In the genomic region with DNA sequence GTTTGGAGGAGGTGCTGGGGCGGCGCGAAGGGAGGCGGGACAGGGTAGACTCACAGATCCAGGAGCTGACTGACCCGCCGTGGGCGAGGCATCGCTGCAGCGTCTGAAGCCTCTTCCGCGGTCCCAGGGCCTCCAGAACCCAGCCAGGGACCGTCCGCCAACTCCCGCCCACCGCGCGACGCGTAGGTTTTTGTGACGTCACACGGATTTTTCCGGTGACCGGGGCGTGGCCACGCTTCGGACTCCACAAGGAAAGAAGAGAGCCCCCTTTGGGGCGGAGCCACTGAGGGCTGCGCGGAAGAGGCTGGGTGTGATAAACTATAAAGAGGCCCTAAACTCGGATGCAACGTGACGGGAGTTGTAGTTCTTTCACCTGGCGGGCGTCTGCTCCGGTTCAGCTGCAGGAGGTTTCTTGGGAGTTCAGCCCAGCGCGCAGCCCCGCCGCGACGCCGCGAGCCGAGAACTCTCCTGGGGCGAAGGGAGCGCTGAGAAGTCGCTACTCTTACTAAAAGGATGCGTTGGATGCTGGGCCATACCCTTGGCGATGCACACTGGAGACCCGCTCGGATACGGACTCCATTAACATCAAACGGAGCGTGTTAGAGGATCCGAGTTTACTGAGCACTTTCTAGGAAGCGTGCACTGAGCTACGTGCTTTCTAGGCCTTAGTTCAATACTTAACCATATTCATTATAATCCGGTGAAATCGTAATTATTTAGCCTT, we compare ENCODE assay signal across 8 cellular contexts. TPM values are rescaled to one million over a fixed set of nuclear protein-coding genes. Genes with fewer than 3 reads are reported as not detected.
DNase-seq lines count a peak whose midpoint lies in the region; ATAC-seq and TF ChIP-seq lines count a peak whose summit lies in the region.

AMN1 (minus strand) TSS at position 105 of the 724 bp plus-strand sequence; CDS start at position 92, 13 bp downstream.

- POLR2A ChIA-PET in Panc1 (lab: Charles Lee), result interaction anchor here (0.9 kb wide), 1 partner anchor 14 kb away, joined by 3 read pairs; no protein-coding TSS in a partner anchor

- DNase-seq in DMS53 treated with DMSO at 0.1 percent for 48 hours (lab: John Stamatoyannopoulos, UW; ENCODE audit: unreplicated experiment) (peak; percentile 100), KG1 (lab: John Stamatoyannopoulos, UW) (peak; percentile 93), Panc1 (ENCODE audit: low read depth, low spot score) (peak; percentile 100), activated T-helper 1 cell treated with Interleukin-2 at 50 U/mL for 16 hours (ENCODE audit: low read depth) (peak; percentile 98), esophagus squamous epithelium (lab: John Stamatoyannopoulos, UW) (peak; percentile 96)
- peak; percentile 99 for DNase-seq in stimulated activated CD8-positive, alpha-beta memory T cell treated with anti-CD3 and anti-CD28 coated beads, Interleukin-7, amount 100 ng/mL, for 24 hours (ENCODE audit: low read depth)

- intact Hi-C loops in Panc1 (cut with micrococcal nuclease; ENCODE audit: unreplicated experiment) (no loop called here), esophagus squamous epithelium (cut with DNase I) (no loop called here)

- BruUV-seq in Panc1 (replicated peaks; lab: Mats Ljungman, UMichigan), result no TSS peak

- TF ChIP-seq CTCF in Panc1 (IDR thresholded peaks at IDR 0.05) (no peak), esophagus squamous epithelium (IDR thresholded peaks at IDR 0.05) (peak in 4 of 6 experiments; percentile 22 to 36 (median 28))

- H3K27ac ChIP-seq in Panc1 (ENCODE audit: low read length) (peak within 1 kb of the TSS; percentile 98), esophagus squamous epithelium (peak within 1 kb of the TSS; percentile 95 to 98 (median 97)), muscle layer of duodenum (ENCODE audit: low read length) (peak within 1 kb of the TSS; percentile 99)

- CTCF ChIA-PET in Panc1 (lab: Charles Lee), result interaction anchor here (0.5 to 0.9 kb wide), 2 partner anchors 21 to 583 kb away, joined by 3 to 5 read pairs; no protein-coding TSS in a partner anchor

- H3K27me3 ChIP-seq in Panc1 (ENCODE audit: control insufficient read depth, insufficient read depth, low read length) (no peaks in the 10 kb centered on the region), esophagus squamous epithelium (no peaks in the 10 kb centered on the region), muscle layer of duodenum (ENCODE audit: low read depth, low read length) (no peaks in the 10 kb centered on the region)

- H3K9me3 ChIP-seq in Panc1 (ENCODE audit: control insufficient read depth, insufficient read depth, low read depth, low read length) (peaks cover 3% of the 10 kb centered on the region; the same call in 1 of the 2 replicates), esophagus squamous epithelium (peaks cover 0 to 17% (median 0%) of the 10 kb centered on the region in 3 donors), muscle layer of duodenum (ENCODE audit: control insufficient read depth in 1 of 2, low read length in 2 of 2) (no peaks in the 10 kb centered on the region)

- 3 to 5% methylated on average over 13 to 17 of the region's 59 CpGs for WGBS in esophagus squamous epithelium, 2 donors

- ATAC-seq in GM21723 (IDR thresholded peaks at IDR 0.05; ENCODE audit: unreplicated experiment), result peak; percentile 96
- ATAC-seq in Panc1, result peak; percentile 98

- H3K4me3 ChIP-seq in Panc1 (ENCODE audit: low read depth in 2 of 2, low read length in 2 of 2) (peak within 1 kb of the TSS; percentile 78 to 88), esophagus squamous epithelium (peak within 1 kb of the TSS; percentile 54 to 82 (median 70)), muscle layer of duodenum (ENCODE audit: low read depth in 1 of 2, low read length in 2 of 2) (peak within 1 kb of the TSS; percentile 77 to 86)

- H3K4me1 ChIP-seq in Panc1 (ENCODE audit: control insufficient read depth, insufficient read depth, low read length) (peaks cover 16% of the 10 kb centered on the region), esophagus squamous epithelium (peaks cover 9 to 63% (median 21%) of the 10 kb centered on the region in 3 donors), muscle layer of duodenum (ENCODE audit: control insufficient read depth in 1 of 2, insufficient read depth in 2 of 2, low read length in 2 of 2) (peaks cover 5 to 11% of the 10 kb centered on the region in 2 donors)

- TF ChIP-seq POLR2A in esophagus squamous epithelium (IDR thresholded peaks at IDR 0.05), result peak in 2 of 4 donors; percentile 55 to 78

- H3K36me3 ChIP-seq in Panc1 (ENCODE audit: control insufficient read depth, insufficient read depth, low read length) (no peaks in the 10 kb centered on the region; the same call in 1 of the 2 replicates), esophagus squamous epithelium (no peaks in the 10 kb centered on the region), muscle layer of duodenum (ENCODE audit: control insufficient read depth in 1 of 2, insufficient read depth in 2 of 2, low read length in 2 of 2) (no peaks in the 10 kb centered on the region)

- in situ Hi-C loops in Panc1 (cut with HindIII; ENCODE audit: low pct_unique_long_range_greater_than_20kb, low sequenced_read_pairs), result no loop called here

RNA-seq across cellular contexts. Expression of gene AMN1, which starts in this region (rescaled TPM):
- total RNA-seq in Panc1 (2021; ENCODE audit: unreplicated experiment) (16.4 TPM), esophagus squamous epithelium (1 to 10 TPM; 1.9 to 6.7 (median 5.7) TPM)
- polyA plus RNA-seq in Panc1 (2012; ENCODE audit: insufficient read length), result 11.0 TPM

Comparison
In these comparisons a context has a peak if more than half of its experiments do, and no peak if none do; other contexts are left out.
1. Peak in every context shown above with its lines: DNase-seq, ATAC-seq, H3K4me3 ChIP-seq and H3K27ac ChIP-seq.